ENCODE assay signal across 18 cellular contexts in the genomic region with DNA sequence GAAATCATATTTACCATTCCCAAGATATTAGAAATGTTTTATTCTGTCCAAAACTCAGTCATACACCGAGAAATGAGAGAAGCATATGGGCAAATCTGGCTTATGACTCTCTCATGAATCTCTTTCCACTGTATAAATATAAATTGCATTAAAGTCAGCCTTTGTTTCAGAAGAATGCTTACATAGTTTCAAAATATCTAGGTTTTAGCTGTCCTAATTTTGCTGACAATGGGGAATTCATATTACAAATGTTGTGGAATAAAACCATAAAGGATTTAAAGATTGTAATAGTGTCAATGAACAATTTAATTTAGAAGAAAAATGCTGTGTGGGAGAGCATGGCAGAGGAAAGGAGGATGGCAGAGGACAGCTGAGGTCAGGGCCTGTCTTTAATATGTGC.
DNase-seq lines count a peak whose midpoint lies in the region; ATAC-seq, FAIRE-seq and TF ChIP-seq lines count a peak whose summit lies in the region.
"Had no signal": no experiment of that assay in that cellular context is flagged by ENCODE, and none has a peak within 500 bp of the region (broad histone marks: within the 10 kb centered on the region; RNA-seq: fewer than 3 reads in every experiment).

No MANE protein-coding gene starts in this region.

- CTCF ChIA-PET in A549 (lab: Yijun Ruan, JAX) (no interaction called here), IMR-90 (lab: Yijun Ruan, JAX) (no interaction called here), K562 (lab: Yijun Ruan, JAX; ENCODE audit: low intra/inter-chr PET ratio) (no interaction called here)

- H3K79me1 ChIP-seq in IMR-90 (ENCODE audit: low read depth in 1 of 2, low read length in 2 of 2): no peaks in the 10 kb centered on the region

- H3K27ac Mint-ChIP-seq in mesothelial cell of epicardium (peak overlapping the region; percentile 50), T-helper 17 cell (no peak overlapping the region)
- H3K27ac Mint-ChIP-seq: B cell; CD8-positive, alpha-beta T cell; H9 had no signal

- TF ChIP-seq CTCF in A549 (IDR thresholded peaks at IDR 0.05) (no peak), IMR-90 (conservative IDR thresholded peaks at IDR 0.05; ENCODE audit: low read depth, low read length) (no peak), K562 (IDR thresholded peaks at IDR 0.05 in 2 of 3, conservative IDR thresholded peaks at IDR 0.05 in 1 of 3; ENCODE audit: insufficient read depth in 2 of 3, low read depth in 1 of 3, low read length in 3 of 3) (no peak), mesothelial cell of epicardium (IDR thresholded peaks at IDR 0.05; ENCODE audit: unreplicated experiment) (no peak)

- dilution Hi-C loops in IMR-90 (cut with HindIII; ENCODE audit: low sequenced_read_pairs, unreplicated experiment): no loop called here

- in situ Hi-C loops in IMR-90 (cut with MboI; ENCODE audit: low sequenced_read_pairs): no loop called here
- in situ Hi-C loops in K562 (cut with MboI): no loop called here

- POLR2A ChIA-PET in A549 (lab: Yijun Ruan, JAX) (no interaction called here), IMR-90 (lab: Charles Lee; ENCODE audit: unreplicated experiment) (no interaction called here), K562 (lab: Yijun Ruan, JAX) (no interaction called here)

- no peak overlapping the region for H3K18ac ChIP-seq in IMR-90 (ENCODE audit: low read depth, low read length)

- H3K27me3 ChIP-seq in IMR-90 (ENCODE audit: control insufficient read depth, insufficient read depth, low read length) (no peaks in the 10 kb centered on the region), K562 (ENCODE audit: control insufficient read depth in 2 of 2, insufficient read depth in 2 of 2, low read length in 2 of 2) (no peaks in the 10 kb centered on the region)
- H3K27me3 ChIP-seq: BLaER1 treated with 17β-estradiol and CSF1 and Interleukin-3, amounts not matched to agents 10 nM and 100 nM had no signal

- H2AK5ac ChIP-seq in IMR-90 (ENCODE audit: low read depth, low read length): no peak overlapping the region

- H3K36me3 ChIP-seq in IMR-90 (ENCODE audit: control insufficient read depth, insufficient read depth, low read length) (no peaks in the 10 kb centered on the region), K562 (ENCODE audit: control insufficient read depth, insufficient read depth, low read length) (no peaks in the 10 kb centered on the region)
- H3K36me3 ChIP-seq: BLaER1 treated with 17β-estradiol and CSF1 and Interleukin-3, amounts not matched to agents 10 nM and 100 nM had no signal

- H3K4me2 ChIP-seq in A549 (no peak overlapping the region), IMR-90 (ENCODE audit: low read depth, low read length) (no peak overlapping the region), K562 (ENCODE audit: insufficient read depth, low read length) (no peak overlapping the region)
- H3K4me2 ChIP-seq: BLaER1 treated with 17β-estradiol and CSF1 and Interleukin-3, amounts not matched to agents 10 nM and 100 nM had no signal

- no peak overlapping the region for H3K23ac ChIP-seq in IMR-90 (ENCODE audit: low read depth, low read length)

- TF ChIP-seq POLR2A in A549 (IDR thresholded peaks at IDR 0.05; ENCODE audit: low read length): no peak
- no peak for TF ChIP-seq POLR2A in IMR-90 (IDR thresholded peaks at IDR 0.05; ENCODE audit: low read depth, low read length)
- no peak for TF ChIP-seq POLR2A in K562 (conservative IDR thresholded peaks at IDR 0.05)

- H3K27ac ChIP-seq in A549 (no peak overlapping the region), IMR-90 (ENCODE audit: insufficient read depth, low read length) (no peak overlapping the region), K562 (ENCODE audit: extremely low read depth, low read depth, low read length) (no peak overlapping the region)
- H3K27ac ChIP-seq: BLaER1 treated with 17β-estradiol and CSF1 and Interleukin-3, amounts not matched to agents 10 nM and 100 nM had no signal

- H4K8ac ChIP-seq in IMR-90 (ENCODE audit: low read depth in 2 of 2, low read length in 2 of 2): no peak overlapping the region

- H2AFZ ChIP-seq in IMR-90 (replicated peaks; ENCODE audit: low read length, poor library complexity): no peak overlapping the region
- H2AFZ ChIP-seq in K562 (ENCODE audit: low read depth, low read length): no peak overlapping the region

- TF ChIP-seq EP300 in A549 (IDR thresholded peaks at IDR 0.05): no peak
- TF ChIP-seq EP300 in K562 (IDR thresholded peaks at IDR 0.05; ENCODE audit: low read length): no peak

- H2BK120ac ChIP-seq in IMR-90 (ENCODE audit: low read depth, low read length): no peak overlapping the region

- no peak for ATAC-seq in A549
- no peak for ATAC-seq in IMR-90 (ENCODE audit: low read depth)
- no peak for ATAC-seq in K562
- no peak for ATAC-seq in T-helper 17 cell
- no peak for ATAC-seq in GM19023 (IDR thresholded peaks at IDR 0.05; ENCODE audit: unreplicated experiment)
- ATAC-seq: CD8-positive, alpha-beta T cell; GM12878 had no signal

- no peak overlapping the region for H4K5ac ChIP-seq in IMR-90 (ENCODE audit: low read depth, low read length)

- no peak overlapping the region for H2AK9ac ChIP-seq in IMR-90 (replicated peaks; ENCODE audit: low read depth, low read length, poor library complexity)

- BruUV-seq in IMR-90 (replicated peaks; lab: Mats Ljungman, UMichigan) (no TSS peak), K562 (replicated peaks; lab: Mats Ljungman, UMichigan) (no TSS peak)

- H3K9me1 ChIP-seq in IMR-90 (ENCODE audit: insufficient read depth, low read length) (no peaks in the 10 kb centered on the region), K562 (ENCODE audit: control insufficient read depth, insufficient read depth, low read length) (no peaks in the 10 kb centered on the region)

- H2BK20ac ChIP-seq in IMR-90 (ENCODE audit: low read depth, low read length): no peak overlapping the region

- H3K9ac ChIP-seq in IMR-90 (ENCODE audit: low read depth, low read length): no peak overlapping the region
- no peak overlapping the region for H3K9ac ChIP-seq in K562 (ENCODE audit: insufficient read depth in 1 of 2, low read depth in 2 of 2, low read length in 2 of 2)
- H3K9ac ChIP-seq: BLaER1 treated with 17β-estradiol and CSF1 and Interleukin-3, amounts not matched to agents 10 nM and 100 nM had no signal

- H3K9me3 Mint-ChIP-seq in mesothelial cell of epicardium: no peaks in the 10 kb centered on the region
- H3K9me3 Mint-ChIP-seq: CD8-positive, alpha-beta T cell; H9 had no signal

- H3K4me1 Mint-ChIP-seq in mesothelial cell of epicardium (peaks cover 12% of the 10 kb centered on the region), T-helper 17 cell (no peaks in the 10 kb centered on the region)
- H3K4me1 Mint-ChIP-seq: B cell, H9 had no signal

- TF ChIP-seq RAD21 in A549 (conservative IDR thresholded peaks at IDR 0.05 in 1 of 2, IDR thresholded peaks at IDR 0.05 in 1 of 2) (no peak), IMR-90 (IDR thresholded peaks at IDR 0.05; ENCODE audit: low read length) (no peak), K562 (CRISPR knock-in tag; conservative IDR thresholded peaks at IDR 0.05 in 1 of 2, IDR thresholded peaks at IDR 0.05 in 1 of 2) (no peak)

- no peak overlapping the region for H4K91ac ChIP-seq in IMR-90 (ENCODE audit: insufficient read depth, low read depth, low read length)

- H3K4me1 ChIP-seq in A549: peaks cover 10% of the 10 kb centered on the region; the same call in 1 of the 3 replicates
- no peaks in the 10 kb centered on the region for H3K4me1 ChIP-seq in IMR-90 (ENCODE audit: control insufficient read depth, insufficient read depth, low read length)
- H3K4me1 ChIP-seq in K562 (replicated peaks in 1 of 2; ENCODE audit: control insufficient read depth in 2 of 2, insufficient read depth in 2 of 2, low read length in 2 of 2): no peaks in the 10 kb centered on the region
- H3K4me1 ChIP-seq: BLaER1 treated with 17β-estradiol and CSF1 and Interleukin-3, amounts not matched to agents 10 nM and 100 nM had no signal

- no peak overlapping the region for H3K56ac ChIP-seq in IMR-90 (ENCODE audit: extremely low read depth, insufficient read depth, low read length)

- H3K36me3 Mint-ChIP-seq in mesothelial cell of epicardium: no peaks in the 10 kb centered on the region
- H3K36me3 Mint-ChIP-seq in T-helper 17 cell (ENCODE audit: low read depth): no peaks in the 10 kb centered on the region
- H3K36me3 Mint-ChIP-seq: CD8-positive, alpha-beta T cell had no signal

- H3K4ac ChIP-seq in IMR-90 (ENCODE audit: low read depth, low read length): no peak overlapping the region

- no peak overlapping the region for H2BK15ac ChIP-seq in IMR-90 (ENCODE audit: low read depth, low read length)

- H3K14ac ChIP-seq in IMR-90 (replicated peaks; ENCODE audit: low read depth, low read length): no peak overlapping the region

- H3K4me3 Mint-ChIP-seq in mesothelial cell of epicardium (no peak overlapping the region), T-helper 17 cell (no peak overlapping the region)
- H3K4me3 Mint-ChIP-seq: B cell; CD8-positive, alpha-beta T cell; H9 had no signal

- no peaks in the 10 kb centered on the region for H3K79me2 ChIP-seq in K562 (ENCODE audit: control insufficient read depth, insufficient read depth, low read length)

- H4K20me1 ChIP-seq in IMR-90 (ENCODE audit: insufficient read depth, low read length): no peaks in the 10 kb centered on the region
- no peaks in the 10 kb centered on the region for H4K20me1 ChIP-seq in K562 (replicated peaks; ENCODE audit: control insufficient read depth, insufficient read depth, low read length)
- H4K20me1 ChIP-seq: BLaER1 treated with 17β-estradiol and CSF1 and Interleukin-3, amounts not matched to agents 10 nM and 100 nM had no signal

- H3K27me3 Mint-ChIP-seq in mesothelial cell of epicardium (ENCODE audit: low read depth) (no peaks in the 10 kb centered on the region), T-helper 17 cell (peaks cover 8% of the 10 kb centered on the region)
- H3K27me3 Mint-ChIP-seq: B cell had no signal

- FAIRE-seq in A549 (lab: Jason Lieb, UNC) (no peak), K562 (lab: Jason Lieb, UNC) (no peak)
- FAIRE-seq: GM12878 had no signal

- H3K9me3 ChIP-seq in A549 (no peaks in the 10 kb centered on the region), IMR-90 (ENCODE audit: control insufficient read depth, insufficient read depth, low read length) (no peaks in the 10 kb centered on the region), K562 (replicated peaks; ENCODE audit: control insufficient read depth, insufficient read depth, low read depth, low read length) (no peaks in the 10 kb centered on the region), T-helper 17 cell (ENCODE audit: control insufficient read depth, low read length, poor library complexity, severe bottlenecking) (no peaks in the 10 kb centered on the region)
- H3K9me3 ChIP-seq: BLaER1 treated with 17β-estradiol and CSF1 and Interleukin-3, amounts not matched to agents 10 nM and 100 nM had no signal

- H2BK5ac ChIP-seq in IMR-90 (ENCODE audit: low read depth, low read length, poor library complexity, severe bottlenecking): no peak overlapping the region

- intact Hi-C loops in IMR-90 (cut with micrococcal nuclease) (no loop called here), K562 (cut with micrococcal nuclease) (no loop called here)

- WGBS in A549 (ENCODE audit: missing lambda C conversion rate): 31% methylated on average over 1 of the region's 1 CpG
- no CpG with 5 or more reads among the region's 1 CpG for WGBS in IMR-90 (ENCODE audit: extremely low coverage in 2 of 2, insufficient read length in 1 of 2), 2 experiments
- 0% methylated on average over 1 of the region's 1 CpG for WGBS in K562 (ENCODE audit: insufficient coverage, low coverage, missing lambda C conversion rate)

- DNase-seq in A549 (ENCODE audit: low read depth in 1 of 2, low spot score in 1 of 2) (no peak), IMR-90 (no peak), K562 (ENCODE audit: extremely low read depth in 1 of 4, low spot score in 3 of 4) (no peak), mesothelial cell of epicardium (ENCODE audit: low spot score in 2 of 2, unreplicated experiment in 2 of 2) (no peak), T-helper 17 cell (no peak), epidermal melanocyte (ENCODE audit: insufficient read length, low spot score) (no peak)
- DNase-seq: 8988T; CD8-positive, alpha-beta T cell; COR-L47; DMS 273 treated with DMSO at 0.1 percent for 48 hours; DND-41; EL; GOT3; H9 had no signal

- H3K4me3 ChIP-seq in A549 (no peak overlapping the region), IMR-90 (ENCODE audit: insufficient read depth, low read depth, low read length) (no peak overlapping the region), K562 (no peak overlapping the region)
- H3K4me3 ChIP-seq: BLaER1 treated with 17β-estradiol and CSF1 and Interleukin-3, amounts not matched to agents 10 nM and 100 nM; GM12878 had no signal

Comparison
In these comparisons a context has a peak if more than half of its experiments do, and no peak if none do; other contexts are left out.
1. Of the 35 proteins assayed by ChIP-seq in both K562 and A549: peak only in K562: none; only in A549: none; in both: MAFK; in neither: 34.